Comparison of ENCODE assay signal across 31 cellular contexts in genomic region chr14:88877192-88877591, GRCh38.
"Had no signal": no experiment of that assay in that cellular context is flagged by ENCODE, and none has a peak within 500 bp of the region (broad histone marks: within the 10 kb centered on the region; RNA-seq: fewer than 3 reads in every experiment).

No MANE protein-coding gene starts in this region.

- DNase-seq: activated CD4-positive, alpha-beta memory T cell treated with anti-CD3 and anti-CD28 coated beads for 36 hours; activated CD4-positive, alpha-beta T cell treated with anti-CD3 and anti-CD28 coated beads for 36 hours; activated CD4-positive, alpha-beta T cell treated with anti-CD3 and anti-CD28 coated beads, Interleukin-2, amount 10 ng/mL, durations not matched to agents 24 days and 14 days; activated CD4-positive, CD25-positive, alpha-beta regulatory T cell; activated CD4-positive, CD25-positive, alpha-beta regulatory T cell treated with anti-CD3 and anti-CD28 coated beads, Interleukin-2, amount 50 U/mL, for 72 hours; activated CD8-positive, alpha-beta memory T cell treated with anti-CD3 and anti-CD28 coated beads, Interleukin-2, amount 10 ng/mL, durations not matched to agents 7 days and 5 days; activated CD8-positive, alpha-beta memory T cell treated with anti-CD3 and anti-CD28 coated beads, Interleukin-2, amount 50 U/mL, for 4 hours; activated CD8-positive, alpha-beta T cell treated with anti-CD3 and anti-CD28 coated beads, Interleukin-2, amount 10 ng/mL, durations not matched to agents 7 days and 5 days; activated effector memory CD4-positive, alpha-beta T cell treated with anti-CD3 and anti-CD28 coated beads, Interleukin-2, amount 50 U/mL, for 16 hours; activated naive CD4-positive, alpha-beta T cell treated with anti-CD3 and anti-CD28 coated beads for 36 hours; activated naive CD8-positive, alpha-beta T cell treated with anti-CD3 and anti-CD28 coated beads for 36 hours; activated naive CD8-positive, alpha-beta T cell treated with anti-CD3 and anti-CD28 coated beads, Interleukin-2, amount 50 U/mL, for 24 hours; activated T-cell treated with anti-CD3 and anti-CD28 coated beads, Interleukin-2, amount 50 U/mL, for 1 hour; activated T-cell treated with anti-CD3 and anti-CD28 coated beads, Interleukin-2, amount 50 U/mL, for 48 hours; adrenal gland; amygdala; aorta; body of pancreas; caudate nucleus; cortex of kidney; dermis blood vessel endothelial cell; effector CD4-positive, alpha-beta T cell; effector memory CD8-positive, alpha-beta T cell; erythroblast; foreskin keratinocyte; heart left ventricle; T-helper 2 cell had no signal

- H3K4me3 Mint-ChIP-seq: activated CD4-positive, alpha-beta memory T cell treated with anti-CD3 and anti-CD28 coated beads for 36 hours; activated CD4-positive, alpha-beta T cell treated with anti-CD3 and anti-CD28 coated beads for 36 hours; activated CD4-positive, alpha-beta T cell treated with anti-CD3 and anti-CD28 coated beads, Interleukin-2, amount 10 ng/mL, durations not matched to agents 24 days and 14 days; activated CD8-positive, alpha-beta memory T cell treated with anti-CD3 and anti-CD28 coated beads, Interleukin-2, amount 10 ng/mL, durations not matched to agents 7 days and 5 days; activated CD8-positive, alpha-beta T cell treated with anti-CD3 and anti-CD28 coated beads, Interleukin-2, amount 10 ng/mL, durations not matched to agents 7 days and 5 days; activated naive CD4-positive, alpha-beta T cell treated with anti-CD3 and anti-CD28 coated beads for 36 hours; activated naive CD4-positive, alpha-beta T cell treated with anti-CD3 and anti-CD28 coated beads, Interleukin-2, amount 50 U/mL, for 24 hours; activated naive CD8-positive, alpha-beta T cell treated with anti-CD3 and anti-CD28 coated beads for 36 hours; activated naive CD8-positive, alpha-beta T cell treated with anti-CD3 and anti-CD28 coated beads, Interleukin-2, amount 50 U/mL, for 24 hours; activated T-helper 1 cell treated with anti-CD3 and anti-CD28 coated beads, Interleukin-12 subunit alpha, Interleukin-12 subunit beta, Interleukin-2, Interleukin-4 antibody, amounts not matched to agents 30 ng/mL and 10 ng/mL and 1 ng/mL, durations not matched to agents 14 hours and 24 hours and 36 hours; effector memory CD8-positive, alpha-beta T cell had no signal

- H3K4me3 ChIP-seq: adrenal gland, body of pancreas, esophagus muscularis mucosa, heart left ventricle had no signal

- H3K27ac ChIP-seq: adrenal gland, body of pancreas, esophagus muscularis mucosa, foreskin keratinocyte, heart left ventricle had no signal

- H3K27me3 ChIP-seq: adrenal gland, body of pancreas, esophagus muscularis mucosa, foreskin keratinocyte, heart left ventricle had no signal

- H3K27ac Mint-ChIP-seq: activated CD4-positive, alpha-beta memory T cell treated with anti-CD3 and anti-CD28 coated beads for 36 hours; activated CD4-positive, alpha-beta T cell treated with anti-CD3 and anti-CD28 coated beads for 36 hours; activated CD4-positive, alpha-beta T cell treated with anti-CD3 and anti-CD28 coated beads, Interleukin-2, amount 10 ng/mL, durations not matched to agents 24 days and 14 days; activated CD8-positive, alpha-beta memory T cell treated with anti-CD3 and anti-CD28 coated beads, Interleukin-2, amount 10 ng/mL, durations not matched to agents 7 days and 5 days; activated CD8-positive, alpha-beta T cell treated with anti-CD3 and anti-CD28 coated beads, Interleukin-2, amount 10 ng/mL, durations not matched to agents 7 days and 5 days; activated naive CD4-positive, alpha-beta T cell treated with anti-CD3 and anti-CD28 coated beads for 36 hours; activated naive CD4-positive, alpha-beta T cell treated with anti-CD3 and anti-CD28 coated beads, Interleukin-2, amount 50 U/mL, for 24 hours; activated naive CD8-positive, alpha-beta T cell treated with anti-CD3 and anti-CD28 coated beads for 36 hours; activated naive CD8-positive, alpha-beta T cell treated with anti-CD3 and anti-CD28 coated beads, Interleukin-2, amount 50 U/mL, for 24 hours; activated T-helper 1 cell treated with anti-CD3 and anti-CD28 coated beads, Interleukin-12 subunit alpha, Interleukin-12 subunit beta, Interleukin-2, Interleukin-4 antibody, amounts not matched to agents 30 ng/mL and 10 ng/mL and 1 ng/mL, durations not matched to agents 14 hours and 24 hours and 36 hours; activated T-helper 2 cell treated with anti-CD3 and anti-CD28 coated beads, Interferon-gamma antibody, Interleukin-2, Interleukin-4, amounts not matched to agents 10 μg/mL and 5 μg/mL and 100 μg/mL, durations not matched to agents 14 hours and 24 hours and 36 hours; effector memory CD8-positive, alpha-beta T cell had no signal

- H3K36me3 Mint-ChIP-seq: activated CD8-positive, alpha-beta memory T cell treated with anti-CD3 and anti-CD28 coated beads, Interleukin-2, amount 10 ng/mL, durations not matched to agents 7 days and 5 days had no signal

- H3K9me3 ChIP-seq: adrenal gland, body of pancreas, esophagus muscularis mucosa had no signal

- H3K4me1 ChIP-seq: body of pancreas, esophagus muscularis mucosa, foreskin keratinocyte, heart left ventricle had no signal

- H3K4me1 Mint-ChIP-seq: activated CD4-positive, alpha-beta T cell treated with anti-CD3 and anti-CD28 coated beads for 36 hours; activated CD4-positive, alpha-beta T cell treated with anti-CD3 and anti-CD28 coated beads, Interleukin-2, amount 10 ng/mL, durations not matched to agents 24 days and 14 days; activated CD8-positive, alpha-beta memory T cell treated with anti-CD3 and anti-CD28 coated beads, Interleukin-2, amount 10 ng/mL, durations not matched to agents 7 days and 5 days; activated naive CD8-positive, alpha-beta T cell treated with anti-CD3 and anti-CD28 coated beads for 36 hours; activated naive CD8-positive, alpha-beta T cell treated with anti-CD3 and anti-CD28 coated beads, Interleukin-2, amount 50 U/mL, for 24 hours had no signal

- H3K27me3 Mint-ChIP-seq: activated CD4-positive, alpha-beta memory T cell treated with anti-CD3 and anti-CD28 coated beads for 36 hours; activated CD4-positive, alpha-beta T cell treated with anti-CD3 and anti-CD28 coated beads for 36 hours; activated CD4-positive, alpha-beta T cell treated with anti-CD3 and anti-CD28 coated beads, Interleukin-2, amount 10 ng/mL, durations not matched to agents 24 days and 14 days; activated CD8-positive, alpha-beta memory T cell treated with anti-CD3 and anti-CD28 coated beads, Interleukin-2, amount 10 ng/mL, durations not matched to agents 7 days and 5 days; activated naive CD4-positive, alpha-beta T cell treated with anti-CD3 and anti-CD28 coated beads, Interleukin-2, amount 50 U/mL, for 24 hours; activated naive CD8-positive, alpha-beta T cell treated with anti-CD3 and anti-CD28 coated beads for 36 hours; activated naive CD8-positive, alpha-beta T cell treated with anti-CD3 and anti-CD28 coated beads, Interleukin-2, amount 50 U/mL, for 24 hours; effector memory CD8-positive, alpha-beta T cell had no signal
